Comparison of ENCODE assay signal across 1 cellular context in genomic region chrX:17413228-17413627, GRCh38.
TF ChIP-seq lines count a peak whose summit lies in the region.

No MANE protein-coding gene starts in this region.

TF ChIP-seq in GM23338, 12 proteins besides CTCF, POLR2A, EP300 and RAD21 (continued from another document):
- TF ChIP-seq REST (IDR thresholded peaks at IDR 0.05; ENCODE audit: unreplicated experiment) (no peak), ETS1 (IDR thresholded peaks at IDR 0.05) (no peak), ZNF331 (CRISPR knock-in tag; IDR thresholded peaks at IDR 0.05; ENCODE audit: low read depth) (no peak), EZH2 (IDR thresholded peaks at IDR 0.05; ENCODE audit: low read depth, unreplicated experiment) (no peak), ZNF462 (CRISPR knock-in tag; IDR thresholded peaks at IDR 0.05) (no peak), CREB1 (CRISPR knock-in tag; IDR thresholded peaks at IDR 0.05; ENCODE audit: low read depth) (no peak), ZNF114 (CRISPR knock-in tag; IDR thresholded peaks at IDR 0.05) (no peak)
